Comparison of ENCODE assay signal across 21 cellular contexts in the genomic region with DNA sequence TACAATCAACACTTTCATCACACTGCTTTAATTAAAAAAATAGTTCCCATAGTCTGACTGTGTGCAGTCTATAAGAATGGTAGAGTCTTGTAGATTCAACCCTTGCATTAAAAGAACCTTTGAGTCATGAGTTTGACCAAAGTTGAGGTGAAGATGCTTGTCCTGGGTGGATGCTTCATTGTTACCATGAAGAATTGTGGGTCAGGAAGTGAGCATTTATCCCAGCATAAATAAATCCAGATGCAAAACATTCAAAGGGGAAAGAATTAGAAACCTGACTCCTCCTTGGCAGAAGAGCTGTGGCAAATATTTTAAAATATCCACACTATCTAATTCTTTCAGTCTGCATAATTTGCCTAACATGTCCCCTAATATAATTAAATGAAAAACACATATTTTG.
"Had no signal": no experiment of that assay in that cellular context is flagged by ENCODE, and none has a peak within 500 bp of the region (broad histone marks: within the 10 kb centered on the region; RNA-seq: fewer than 3 reads in every experiment).

No MANE protein-coding gene starts in this region.

- H3K9me3 ChIP-seq: esophagus muscularis mucosa, gastrocnemius medialis, heart left ventricle, ovary, psoas muscle, sigmoid colon, stomach, thyroid gland, vagina had no signal

- DNase-seq: effector memory CD4-positive, alpha-beta T cell; gastrocnemius medialis; heart left ventricle; kidney; natural killer cell; occipital lobe; ovary; posterior cingulate gyrus; psoas muscle; right cardiac atrium; sigmoid colon; stimulated activated CD4-positive, alpha-beta T cell treated with anti-CD3 and anti-CD28 coated beads, Interleukin-2, amount 100 ng/mL, for 24 hours; stimulated activated CD4-positive, alpha-beta T cell treated with anti-CD3 and anti-CD28 coated beads, Interleukin-4, amount 100 ng/mL, for 24 hours; stimulated activated naive CD4-positive, alpha-beta T cell treated with Interleukin-2 at 50 U/mL for 16 hours; stomach; thyroid gland; trophoblast cell had no signal

- H3K4me1 ChIP-seq: esophagus muscularis mucosa, gastrocnemius medialis, heart left ventricle, psoas muscle, sigmoid colon, stomach, thyroid gland, vagina had no signal

- H3K36me3 ChIP-seq: esophagus muscularis mucosa, gastrocnemius medialis, heart left ventricle, ovary, sigmoid colon, stomach, thyroid gland, vagina had no signal

- H3K27ac ChIP-seq: esophagus muscularis mucosa, gastrocnemius medialis, heart left ventricle, hepatocyte, ovary, psoas muscle, sigmoid colon, stomach, thyroid gland, vagina had no signal

- H3K4me3 ChIP-seq: esophagus muscularis mucosa, gastrocnemius medialis, heart left ventricle, hepatocyte, lung, ovary, psoas muscle, sigmoid colon, stomach, thyroid gland, vagina had no signal

- H3K27me3 ChIP-seq: esophagus muscularis mucosa, gastrocnemius medialis, heart left ventricle, hepatocyte, ovary, sigmoid colon, stomach, thyroid gland, vagina had no signal
